23 cellular contexts compared by ENCODE assay signal in the genomic region with DNA sequence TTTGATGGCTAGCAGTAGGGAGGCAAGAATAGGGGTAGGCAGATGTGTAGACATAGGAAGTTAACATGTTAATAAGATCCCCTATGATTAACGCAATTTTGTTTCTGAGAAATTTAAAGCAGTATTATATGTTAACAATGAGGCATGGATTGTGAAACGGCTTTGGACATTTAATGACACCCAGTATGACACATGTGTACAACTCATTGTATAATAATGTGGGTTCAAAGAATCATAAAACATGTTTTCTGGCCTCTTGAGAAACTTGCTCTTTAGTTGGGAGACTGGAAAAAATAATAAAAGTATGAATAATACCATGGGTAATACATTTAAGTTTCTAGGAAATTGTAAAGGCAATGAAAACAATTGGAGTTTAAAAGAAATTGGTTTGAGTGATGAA.
"Had no signal": no experiment of that assay in that cellular context is flagged by ENCODE, and none has a peak within 500 bp of the region (broad histone marks: within the 10 kb centered on the region; RNA-seq: fewer than 3 reads in every experiment).

No MANE protein-coding gene starts in this region.

- H3K9me3 Mint-ChIP-seq: T-helper 1 cell treated with Interleukin-12 subunit alpha and Interleukin-12 subunit beta and Interleukin-4 antibody, amounts not matched to agents 30 μg/mL and 1 μg/mL, for 36 hours had no signal

- FAIRE-seq: astrocyte had no signal

- H3K4me1 Mint-ChIP-seq: activated T-helper 17 cell treated with anti-CD3 and anti-CD28 coated beads, Interleukin-2, amount 50 U/mL, for 72 hours had no signal

- H3K4me3 ChIP-seq: adrenal gland, coronary artery, gastroesophageal sphincter, left ventricle myocardium inferior, ovary, psoas muscle, right atrium auricular region had no signal

- DNase-seq: activated CD8-positive, alpha-beta memory T cell treated with anti-CD3 and anti-CD28 coated beads for 24 hours; activated CD8-positive, alpha-beta memory T cell treated with anti-CD3 and anti-CD28 coated beads, Interleukin-2, amount 50 U/mL, for 4 hours; activated T-cell treated with anti-CD3 and anti-CD28 coated beads, Interleukin-2, amount 50 U/mL, for 24 hours; adrenal gland; cerebellar nuclear complex; head of caudate nucleus; hypothalamus; left ventricle myocardium inferior; midbrain; ovary; psoas muscle; stimulated activated CD4-positive, alpha-beta T cell treated with anti-CD3 and anti-CD28 coated beads, Interleukin-4, amount 100 ng/mL, for 24 hours; stimulated activated naive CD4-positive, alpha-beta T cell treated with Interleukin-2 at 50 U/mL for 16 hours; T1000 had no signal

- H3K36me3 ChIP-seq: adrenal gland, gastroesophageal sphincter, left ventricle myocardium inferior, ovary, right atrium auricular region had no signal

- H3K27ac Mint-ChIP-seq: activated naive CD8-positive, alpha-beta T cell; activated T-cell treated with anti-CD3 and anti-CD28 coated beads, Interleukin-2, amount 50 U/mL, for 24 hours; activated T-helper 17 cell treated with anti-CD3 and anti-CD28 coated beads, Interleukin-2, amount 50 U/mL, for 72 hours; natural killer cell treated with Interleukin-12 subunit alpha and Interleukin-12 subunit beta and Interleukin-15 and Interleukin-18, amount 100 ng/mL, for 72 hours; T-helper 1 cell treated with Interleukin-12 subunit alpha and Interleukin-12 subunit beta and Interleukin-4 antibody, amounts not matched to agents 30 μg/mL and 1 μg/mL, for 36 hours; WTC11 had no signal

- H3K36me3 Mint-ChIP-seq: activated naive CD8-positive, alpha-beta T cell; WTC11 had no signal

- H3K27me3 Mint-ChIP-seq: activated naive CD8-positive, alpha-beta T cell; activated T-cell treated with anti-CD3 and anti-CD28 coated beads, Interleukin-2, amount 50 U/mL, for 24 hours; activated T-helper 17 cell treated with anti-CD3 and anti-CD28 coated beads, Interleukin-2, amount 50 U/mL, for 72 hours; natural killer cell treated with Interleukin-12 subunit alpha and Interleukin-12 subunit beta and Interleukin-15 and Interleukin-18, amount 100 ng/mL, for 72 hours had no signal

- H3K27me3 ChIP-seq: adrenal gland, gastroesophageal sphincter, ovary, right atrium auricular region had no signal

- H3K4me3 Mint-ChIP-seq: activated naive CD8-positive, alpha-beta T cell; activated T-cell treated with anti-CD3 and anti-CD28 coated beads, Interleukin-2, amount 50 U/mL, for 24 hours; activated T-helper 17 cell treated with anti-CD3 and anti-CD28 coated beads, Interleukin-2, amount 50 U/mL, for 72 hours; natural killer cell treated with Interleukin-12 subunit alpha and Interleukin-12 subunit beta and Interleukin-15 and Interleukin-18, amount 100 ng/mL, for 72 hours; T-helper 1 cell treated with Interleukin-12 subunit alpha and Interleukin-12 subunit beta and Interleukin-4 antibody, amounts not matched to agents 30 μg/mL and 1 μg/mL, for 36 hours; WTC11 had no signal
